8 cellular contexts compared by ENCODE assay signal in the genomic region with DNA sequence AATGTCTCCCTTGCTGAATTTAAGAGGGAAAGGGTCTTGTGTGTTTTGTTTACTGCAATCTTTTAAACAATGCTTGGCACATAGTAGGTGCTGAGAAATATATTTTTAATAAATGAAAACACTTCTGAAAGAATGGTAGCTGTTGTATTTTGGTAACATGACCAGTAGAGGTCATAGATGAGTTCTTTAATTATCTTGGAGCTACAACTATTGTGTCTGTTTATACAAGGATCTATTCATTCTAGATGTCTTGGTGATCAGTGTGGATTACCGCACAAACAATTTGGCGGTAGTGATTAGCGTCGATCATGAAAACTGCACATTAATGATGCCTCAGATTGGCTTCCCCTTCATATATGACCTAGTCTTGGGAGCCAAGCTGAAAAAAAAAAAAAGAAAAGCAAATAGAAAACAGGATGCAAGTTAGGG. TPM values are rescaled to one million over a fixed set of nuclear protein-coding genes. Genes with fewer than 3 reads are reported as not detected.
DNase-seq lines count a peak whose midpoint lies in the region; ATAC-seq and TF ChIP-seq lines count a peak whose summit lies in the region.

No MANE protein-coding gene starts in this region.

- TF ChIP-seq POLR2A in suprapubic skin (IDR thresholded peaks at IDR 0.05) = no peak

- H3K4me3 ChIP-seq in foreskin fibroblast (ENCODE audit: low read depth in 1 of 2, low read length in 2 of 2) = no peak overlapping the region
- no peak overlapping the region for H3K4me3 ChIP-seq in suprapubic skin

- peaks cover 13% of the 10 kb centered on the region for H3K27me3 Mint-ChIP-seq in activated naive CD4-positive, alpha-beta T cell treated with anti-CD3 and anti-CD28 coated beads, Interleukin-2, amount 10 ng/mL, durations not matched to agents 7 days and 5 days

- no peak overlapping the region for H3K27ac ChIP-seq in suprapubic skin

- peak; percentile 30 for TF ChIP-seq CTCF in foreskin fibroblast (IDR thresholded peaks at IDR 0.05; ENCODE audit: low read depth, low read length)
- TF ChIP-seq CTCF in suprapubic skin (IDR thresholded peaks at IDR 0.05) = peak; percentile 15 to 34

- H3K36me3 ChIP-seq in suprapubic skin = no peaks in the 10 kb centered on the region

- H3K27ac Mint-ChIP-seq in activated naive CD4-positive, alpha-beta T cell treated with anti-CD3 and anti-CD28 coated beads, Interleukin-2, amount 10 ng/mL, durations not matched to agents 7 days and 5 days = no peak overlapping the region

- peaks cover 16% of the 10 kb centered on the region for H3K4me1 Mint-ChIP-seq in activated naive CD4-positive, alpha-beta T cell treated with anti-CD3 and anti-CD28 coated beads, Interleukin-2, amount 10 ng/mL, durations not matched to agents 7 days and 5 days

- DNase-seq in NOMO-1 treated with DMSO at 0.1 percent for 48 hours (lab: John Stamatoyannopoulos, UW; ENCODE audit: unreplicated experiment) (peak; percentile 22), NOMO-1 treated with dmso at 0.1 percent for 144 hours (lab: John Stamatoyannopoulos, UW; ENCODE audit: unreplicated experiment) (no peak), HT-29 (ENCODE audit: low spot score) (peak; percentile 38), SKM-1 treated with dmso at 0.1 percent for 144 hours (lab: John Stamatoyannopoulos, UW; ENCODE audit: unreplicated experiment) (peak; percentile 6), foreskin fibroblast (peak in 1 of 2 donors; percentile 48), suprapubic skin (ENCODE audit: low spot score in 2 of 2) (no peak)
- no peak for DNase-seq in activated naive CD4-positive, alpha-beta T cell treated with anti-CD3 and anti-CD28 coated beads, Interleukin-2, amount 10 ng/mL, durations not matched to agents 7 days and 5 days

- ATAC-seq in HG03095 (IDR thresholded peaks at IDR 0.05; ENCODE audit: unreplicated experiment) = no peak

- peaks cover 3% of the 10 kb centered on the region for H3K9me3 Mint-ChIP-seq in activated naive CD4-positive, alpha-beta T cell treated with anti-CD3 and anti-CD28 coated beads, Interleukin-2, amount 10 ng/mL, durations not matched to agents 7 days and 5 days

- WGBS in suprapubic skin = 19% methylated on average over 4 of the region's 4 CpGs

- no peak for TF ChIP-seq EP300 in suprapubic skin (IDR thresholded peaks at IDR 0.05)

- no peaks in the 10 kb centered on the region for H3K9me3 ChIP-seq in suprapubic skin

- H3K4me3 Mint-ChIP-seq in activated naive CD4-positive, alpha-beta T cell treated with anti-CD3 and anti-CD28 coated beads, Interleukin-2, amount 10 ng/mL, durations not matched to agents 7 days and 5 days = no peak overlapping the region

- H3K27me3 ChIP-seq in suprapubic skin = no peaks in the 10 kb centered on the region

- peaks cover 5% of the 10 kb centered on the region for H3K4me1 ChIP-seq in suprapubic skin

- CTCF ChIA-PET in activated naive CD4-positive, alpha-beta T cell treated with anti-CD3 and anti-CD28 coated beads, Interleukin-2, amount 10 ng/mL, durations not matched to agents 7 days and 5 days (lab: Charles Lee) = interaction anchor here (0.7 to 5.1 kb wide), 32 partner anchors 10 to 410 kb away, joined by 3 to 59 read pairs (median 4); no protein-coding TSS in a partner anchor

- peaks cover 3% of the 10 kb centered on the region for H3K36me3 Mint-ChIP-seq in activated naive CD4-positive, alpha-beta T cell treated with anti-CD3 and anti-CD28 coated beads, Interleukin-2, amount 10 ng/mL, durations not matched to agents 7 days and 5 days

RNA-seq across cellular contexts. Expression of a gene that starts 21.4 kb away (rescaled TPM):
- total RNA-seq in HT-29 (2014; rRNA removed; shearing (Covaris generic)) = not detected in 2 replicates
- total RNA-seq in suprapubic skin = under 1 TPM; 0.16 to 0.47 (median 0.29) TPM

RNA-seq across cellular contexts. Expression of a gene that starts 49.6 kb away (rescaled TPM):
- total RNA-seq in HT-29 (2014; rRNA removed; shearing (Covaris generic)) = 17.7 and 21.7 TPM in 2 replicates
- 10 to 100 TPM; 10.9 to 18.4 (median 16.0) TPM for total RNA-seq in suprapubic skin

Comparison
In these comparisons a context has a peak if more than half of its experiments do, and no peak if none do; other contexts are left out.
1. DNase-seq: peak in NOMO-1 treated with DMSO at 0.1 percent for 48 hours (single experiment), HT-29 (single experiment) and SKM-1 treated with dmso at 0.1 percent for 144 hours (single experiment); none in NOMO-1 treated with dmso at 0.1 percent for 144 hours (single experiment), suprapubic skin (0 of 2) and activated naive CD4-positive, alpha-beta T cell treated with anti-CD3 and anti-CD28 coated beads, Interleukin-2, amount 10 ng/mL, durations not matched to agents 7 days and 5 days (single experiment).